ENCODE assay signal across 1 cellular context in the genomic region with DNA sequence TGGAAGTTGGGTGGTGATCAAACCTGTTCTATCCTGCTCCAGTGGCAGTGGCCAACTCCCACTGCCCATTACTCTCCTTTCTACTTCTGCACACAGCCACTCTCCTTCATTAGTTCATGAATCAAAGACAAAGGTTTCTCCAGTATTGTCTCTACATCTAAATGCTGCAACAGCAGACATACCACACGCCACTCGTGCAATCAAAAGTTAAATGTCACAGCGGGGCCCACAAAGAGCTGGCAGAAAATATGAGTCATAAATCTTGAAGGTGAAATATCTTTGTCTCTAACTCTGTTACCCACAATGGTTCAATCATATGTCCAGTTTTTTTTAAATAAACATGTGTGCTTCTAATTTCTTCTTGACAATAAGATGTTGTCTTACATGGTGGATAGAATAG.
TF ChIP-seq lines count a peak whose summit lies in the region.

No MANE protein-coding gene starts in this region.

TF ChIP-seq in IMR-90, 13 proteins besides CTCF, POLR2A, EP300 and RAD21 (continued from another document):
- TF ChIP-seq, protein P1, sequence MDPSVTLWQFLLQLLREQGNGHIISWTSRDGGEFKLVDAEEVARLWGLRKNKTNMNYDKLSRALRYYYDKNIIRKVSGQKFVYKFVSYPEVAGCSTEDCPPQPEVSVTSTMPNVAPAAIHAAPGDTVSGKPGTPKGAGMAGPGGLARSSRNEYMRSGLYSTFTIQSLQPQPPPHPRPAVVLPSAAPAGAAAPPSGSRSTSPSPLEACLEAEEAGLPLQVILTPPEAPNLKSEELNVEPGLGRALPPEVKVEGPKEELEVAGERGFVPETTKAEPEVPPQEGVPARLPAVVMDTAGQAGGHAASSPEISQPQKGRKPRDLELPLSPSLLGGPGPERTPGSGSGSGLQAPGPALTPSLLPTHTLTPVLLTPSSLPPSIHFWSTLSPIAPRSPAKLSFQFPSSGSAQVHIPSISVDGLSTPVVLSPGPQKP (IDR thresholded peaks at IDR 0.05; ENCODE audit: borderline replicate concordance, low read depth, low read length), result no peak
- TF ChIP-seq NFE2L2 (IDR thresholded peaks at IDR 0.05; ENCODE audit: low read depth, low read length), result no peak
- TF ChIP-seq MAFK (IDR thresholded peaks at IDR 0.05; ENCODE audit: low read depth, low read length), result no peak
- TF ChIP-seq RFX5 (IDR thresholded peaks at IDR 0.05; ENCODE audit: low read depth, low read length), result no peak
- TF ChIP-seq, protein P2, sequence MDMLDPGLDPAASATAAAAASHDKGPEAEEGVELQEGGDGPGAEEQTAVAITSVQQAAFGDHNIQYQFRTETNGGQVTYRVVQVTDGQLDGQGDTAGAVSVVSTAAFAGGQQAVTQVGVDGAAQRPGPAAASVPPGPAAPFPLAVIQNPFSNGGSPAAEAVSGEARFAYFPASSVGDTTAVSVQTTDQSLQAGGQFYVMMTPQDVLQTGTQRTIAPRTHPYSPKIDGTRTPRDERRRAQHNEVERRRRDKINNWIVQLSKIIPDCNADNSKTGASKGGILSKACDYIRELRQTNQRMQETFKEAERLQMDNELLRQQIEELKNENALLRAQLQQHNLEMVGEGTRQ (IDR thresholded peaks at IDR 0.05; ENCODE audit: low read depth, low read length), result no peak
- TF ChIP-seq MXI1 (IDR thresholded peaks at IDR 0.05; ENCODE audit: borderline replicate concordance, low read depth, low read length), result no peak
- no peak for TF ChIP-seq FOS (IDR thresholded peaks at IDR 0.05; ENCODE audit: low read depth, low read length)
- TF ChIP-seq RCOR1 (IDR thresholded peaks at IDR 0.05; ENCODE audit: insufficient replicate concordance, low read length), result no peak
